In genomic region chr10:6780008-6780677, GRCh38 we compare ENCODE assay signal across 1 cellular context.
TF ChIP-seq lines count a peak whose summit lies in the region.

No MANE protein-coding gene starts in this region.

TF ChIP-seq in IMR-90, 13 proteins besides CTCF, POLR2A, EP300 and RAD21 (continued from another document):
- no peak for TF ChIP-seq SMC3 (IDR thresholded peaks at IDR 0.05; ENCODE audit: low read depth, low read length)
- TF ChIP-seq RFX5 (IDR thresholded peaks at IDR 0.05; ENCODE audit: low read depth, low read length) = no peak
